Comparison of ENCODE assay signal across 1 cellular context in genomic region chr19:40377876-40378385, GRCh38.
TF ChIP-seq lines count a peak whose summit lies in the region.

No MANE protein-coding gene starts in this region.

TF ChIP-seq in endothelial cell of umbilical vein, 7 proteins besides CTCF, POLR2A, EP300 and RAD21:
- TF ChIP-seq GATA2 (IDR thresholded peaks at IDR 0.05; ENCODE audit: insufficient read depth, insufficient read length, low read depth, low read length) (no peak), EZH2 (IDR thresholded peaks at IDR 0.05; ENCODE audit: borderline replicate concordance, low read depth, low read length, severe bottlenecking) (no peak), MAX (IDR thresholded peaks at IDR 0.05; ENCODE audit: insufficient read depth, insufficient read length) (no peak), MYC (IDR thresholded peaks at IDR 0.05; ENCODE audit: low read depth, low read length) (no peak), FOS (IDR thresholded peaks at IDR 0.05; ENCODE audit: borderline replicate concordance, insufficient read depth, low read length) (no peak), POLR2AphosphoS5 (IDR thresholded peaks at IDR 0.05; ENCODE audit: insufficient read depth, low read depth, low read length) (no peak)
